ENCODE assay signal across 11 cellular contexts in the genomic region with DNA sequence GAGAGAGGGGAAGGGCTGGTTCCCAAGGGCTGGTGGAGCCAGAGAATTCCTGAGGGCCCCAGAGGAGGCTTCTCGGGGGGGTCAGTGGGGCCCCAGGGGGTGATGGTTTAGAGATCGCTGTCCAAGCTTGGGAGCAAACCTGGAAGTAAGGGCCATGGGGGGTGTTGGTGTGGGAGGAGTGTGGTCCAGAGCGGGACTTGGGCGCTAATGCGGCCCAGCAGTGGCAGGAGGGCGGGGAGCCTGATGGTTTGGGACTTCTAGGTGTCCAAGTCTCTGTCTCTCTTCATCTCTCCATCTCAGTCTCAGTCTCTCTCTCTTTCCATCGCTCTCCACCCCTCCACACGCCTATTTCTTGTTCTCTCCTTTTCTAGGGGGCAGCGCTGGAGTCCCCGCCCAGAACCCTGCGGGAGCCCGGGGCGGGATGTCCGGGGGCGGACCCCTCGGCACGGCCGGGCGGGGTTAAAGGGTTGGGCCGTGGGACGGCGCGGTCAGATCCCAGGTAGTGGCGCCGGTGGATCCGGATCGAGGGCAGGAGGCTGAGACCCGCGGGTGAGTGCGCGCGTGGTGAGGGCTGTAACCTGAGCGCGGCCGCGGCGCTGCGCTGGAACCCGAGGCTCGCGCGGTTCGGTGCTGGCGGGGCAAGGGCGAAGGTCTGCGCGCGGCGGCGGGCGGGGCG. TPM values are rescaled to one million over a fixed set of nuclear protein-coding genes. Genes with fewer than 3 reads are reported as not detected.
DNase-seq lines count a peak whose midpoint lies in the region; ATAC-seq and TF ChIP-seq lines count a peak whose summit lies in the region.
"Had no signal": no experiment of that assay in that cellular context is flagged by ENCODE, and none has a peak within 500 bp of the region (broad histone marks: within the 10 kb centered on the region; RNA-seq: fewer than 3 reads in every experiment).

A gene (plus strand): TSS at position 491 of the 676 bp plus-strand sequence. CDS start 16,812 bp downstream, outside the sequence.

- CTCF ChIA-PET in HEK293T (lab: Yijun Ruan, JAX), result no interaction called here
- CTCF ChIA-PET in GM10248 (lab: Yijun Ruan, JAX), result no interaction called here

- DNase-seq in HEK293T (ENCODE audit: extremely low spot score) (peak; percentile 32), GM10248 (ENCODE audit: extremely low spot score) (no peak), HT-29 (ENCODE audit: low spot score) (no peak)
- DNase-seq in activated CD4-positive, alpha-beta T cell treated with anti-CD3 and anti-CD28 coated beads, Interleukin-2, amount 50 U/mL, for 48 hours, result peak; percentile 23 to 28
- peak; percentile 1 to 18 for DNase-seq in stimulated activated CD4-positive, alpha-beta T cell treated with anti-CD3 and anti-CD28 coated beads, Interleukin-4, amount 100 ng/mL, for 4 hours
- DNase-seq: NCI-H1417, SHP77 had no signal

- peak; percentile 6 for ATAC-seq in esophagus mucosa
- no peak for ATAC-seq in HG02870 (IDR thresholded peaks at IDR 0.05; ENCODE audit: unreplicated experiment)

- POLR2A ChIA-PET in HEK293T (lab: Yijun Ruan, JAX), result no interaction called here
- POLR2A ChIA-PET in GM10248 (lab: Yijun Ruan, JAX), result no interaction called here

- TF ChIP-seq CTCF in GM10248 (IDR thresholded peaks at IDR 0.05; ENCODE audit: control extremely low read depth, extremely low read depth, low read depth, missing control alignments), result no peak

TF ChIP-seq in HEK293T, 16 proteins besides CTCF, POLR2A, EP300 and RAD21:
- TF ChIP-seq BHLHE40 (IDR thresholded peaks at IDR 0.05; ENCODE audit: borderline replicate concordance) (no peak), ELF4 (IDR thresholded peaks at IDR 0.05) (no peak), CTBP1 (IDR thresholded peaks at IDR 0.05; ENCODE audit: borderline replicate concordance) (no peak)

RNA-seq across cellular contexts. Expression of the gene that starts here (rescaled TPM):
- 10.2 TPM for total RNA-seq in esophagus mucosa
- total RNA-seq in HT-29 (2014; rRNA removed; shearing (Covaris generic)), result not detected in 2 replicates
- total RNA-seq: epithelial cell of proximal tubule, lung microvascular endothelial cell had no signal

Comparison
In these comparisons a context has a peak if more than half of its experiments do, and no peak if none do; other contexts are left out.
1. RNA of the gene that starts here (total RNA-seq): 10.2 TPM in esophagus mucosa (single experiment); not detected in HT-29; every median in the first group is over 10 times any median in the second.
2. DNase-seq: peak in HEK293T (single experiment), activated CD4-positive, alpha-beta T cell treated with anti-CD3 and anti-CD28 coated beads, Interleukin-2, amount 50 U/mL, for 48 hours (2 of 2) and stimulated activated CD4-positive, alpha-beta T cell treated with anti-CD3 and anti-CD28 coated beads, Interleukin-4, amount 100 ng/mL, for 4 hours (2 of 2); none in GM10248 (single experiment) and HT-29 (single experiment).